In the genomic region with DNA sequence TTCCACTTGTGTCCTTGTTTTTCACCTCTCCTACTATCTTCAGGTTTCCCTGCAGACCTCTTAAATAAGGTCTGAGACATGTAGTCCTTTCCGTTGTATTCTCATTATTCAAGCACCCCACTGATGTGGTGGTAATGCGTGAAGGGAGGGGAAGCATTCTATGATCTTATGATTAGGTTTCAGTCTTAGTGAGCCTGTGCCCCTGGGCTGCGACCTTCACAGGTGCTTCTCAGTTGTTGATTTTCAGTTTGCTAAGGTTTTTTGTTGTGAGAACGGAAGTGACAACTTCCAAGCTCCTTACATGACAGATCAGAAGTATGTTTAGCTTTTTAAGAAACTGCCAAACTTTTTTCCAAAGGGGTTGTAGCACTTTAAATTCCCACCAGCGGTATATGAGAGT, we compare ENCODE assay signal across 9 cellular contexts. TPM values are rescaled to one million over a fixed set of nuclear protein-coding genes. Genes with fewer than 3 reads are reported as not detected.
DNase-seq lines count a peak whose midpoint lies in the region; ATAC-seq, FAIRE-seq and TF ChIP-seq lines count a peak whose summit lies in the region.
"Had no signal": no experiment of that assay in that cellular context is flagged by ENCODE, and none has a peak within 500 bp of the region (broad histone marks: within the 10 kb centered on the region; RNA-seq: fewer than 3 reads in every experiment).

No MANE protein-coding gene starts in this region.

- RAD21 ChIA-PET in GM12878 (lab: Charles Lee; ENCODE audit: unreplicated experiment) = interaction anchor here (1.2 to 2.0 kb wide), 4 partner anchors 22 to 351 kb away, joined by 3 to 6 read pairs (median 4); no protein-coding TSS in a partner anchor

- SMC1A ChIA-PET in GM12878 (lab: Charles Lee; ENCODE audit: uncharacterized antibody, unreplicated experiment) = interaction anchor here (0.6 to 1.9 kb wide), 7 partner anchors 13 to 510 kb away, joined by 3 to 8 read pairs (median 3); no protein-coding TSS in a partner anchor

- peaks cover 9% of the 10 kb centered on the region; the same call in 1 of the 2 replicates for H3K4me1 ChIP-seq in GM12878 (ENCODE audit: control insufficient read depth, insufficient read depth, low read length)

- peak overlapping the region; percentile 10; the same call in 1 of the 2 replicates for H3K4me2 ChIP-seq in GM12878 (ENCODE audit: control insufficient read depth, insufficient read depth)

- H3K4me3 ChIP-seq in GM12878 = no peak overlapping the region

- TF ChIP-seq EP300 in GM12878 (IDR thresholded peaks at IDR 0.05; ENCODE audit: borderline replicate concordance in 1 of 2, control insufficient read depth in 1 of 2, low read depth in 2 of 2, low read length in 2 of 2) = peak; percentile 22 to 27; a peak in 1 of 4 replicates

- H2AFZ ChIP-seq in GM12878 (ENCODE audit: control insufficient read depth, low read depth, low read length) = peak overlapping the region; percentile 28

- peak overlapping the region; percentile 69 for H3K27ac ChIP-seq in GM12878 (ENCODE audit: control insufficient read depth, insufficient read depth)

- POLR2A ChIA-PET in GM12878 (lab: Charles Lee) = interaction anchor here (1.4 kb wide), 1 partner anchor 44 kb away, joined by 4 read pairs; no protein-coding TSS in a partner anchor

- H3K9ac ChIP-seq in GM12878 (ENCODE audit: control insufficient read depth, insufficient read depth, low read length) = no peak overlapping the region; the same call in 1 of the 2 replicates

- H4K20me1 ChIP-seq in GM12878 (ENCODE audit: control insufficient read depth, insufficient read depth) = no peaks in the 10 kb centered on the region

- intact Hi-C loops in GM12878 (cut with micrococcal nuclease; ENCODE audit: unreplicated experiment) = no loop called here

- peak; percentile 16; the same call in 1 of the 2 replicates for TF ChIP-seq RAD21 in GM12878 (IDR thresholded peaks at IDR 0.05; ENCODE audit: insufficient read depth, low read depth, low read length)

- BruUV-seq in GM12878 (replicated peaks; lab: Mats Ljungman, UMichigan) = no TSS peak

- in situ Hi-C loops in GM12878 (cut with MboI) = no loop called here

- H3K79me2 ChIP-seq in GM12878 (ENCODE audit: control insufficient read depth, insufficient read depth, low read length) = no peaks in the 10 kb centered on the region

- H3K9me3 ChIP-seq in GM12878 (replicated peaks; ENCODE audit: control insufficient read depth, insufficient read depth, low read length) = no peaks in the 10 kb centered on the region; the same call in 2 of the 3 replicates

- H3K27me3 ChIP-seq in GM12878 (replicated peaks in 1 of 2; ENCODE audit: control insufficient read depth in 2 of 2, insufficient read depth in 2 of 2, low read length in 1 of 2) = no peaks in the 10 kb centered on the region

- H3K36me3 ChIP-seq in GM12878 (ENCODE audit: control insufficient read depth in 2 of 2, insufficient read depth in 2 of 2, low read length in 1 of 2) = no peaks in the 10 kb centered on the region; a peak in 2 of 4 replicates

- CTCF ChIA-PET in GM12878 (lab: Yijun Ruan, JAX) = interaction anchor here (1.3 to 1.6 kb wide), 2 partner anchors 72 to 353 kb away, joined by 3 to 5 read pairs; no protein-coding TSS in a partner anchor

- ATAC-seq in GM18858 (IDR thresholded peaks at IDR 0.05; ENCODE audit: unreplicated experiment) (peak; percentile 96), GM21528 (IDR thresholded peaks at IDR 0.05; ENCODE audit: low FRiP score, unreplicated experiment) (peak; percentile 89), HG03520 (IDR thresholded peaks at IDR 0.05; ENCODE audit: unreplicated experiment) (peak; percentile 86), GM12878 (peak; percentile 76)

- peak; percentile 56 for DNase-seq in GM12878 (ENCODE audit: low read depth, low spot score)
- DNase-seq in NCI-H446 (lab: John Stamatoyannopoulos, UW) = no peak
- no peak for DNase-seq in ureter (ENCODE audit: low spot score)
- DNase-seq in NCI-H2081 treated with DMSO at 0.1 percent for 48 hours (lab: John Stamatoyannopoulos, UW) = no peak
- no peak for DNase-seq in DMS79 (lab: John Stamatoyannopoulos, UW)
- DNase-seq: NCI-H524 treated with DMSO at 0.1 percent for 48 hours had no signal

- WGBS in GM12878 (ENCODE audit: insufficient coverage, insufficient replicate concordance, low lambda C conversion rate, missing lambda C conversion rate) = 33% methylated on average over 5 of the region's 5 CpGs

- no peak for FAIRE-seq in GM12878 (lab: Jason Lieb, UNC)

- TF ChIP-seq POLR2A in GM12878 (IDR thresholded peaks at IDR 0.05; ENCODE audit: low read depth, low read length) = no peak

- no peak for TF ChIP-seq CTCF in GM12878 (IDR thresholded peaks at IDR 0.05 in 2 of 3, conservative IDR thresholded peaks at IDR 0.05 in 1 of 3; ENCODE audit: control insufficient read depth in 2 of 3, extremely low read depth in 1 of 3, insufficient read depth in 1 of 3, low read depth in 3 of 3, low read length in 3 of 3)

TF ChIP-seq in GM12878, 131 proteins besides CTCF, POLR2A, EP300 and RAD21 (continues in another document):
- TF ChIP-seq E4F1 (IDR thresholded peaks at IDR 0.05; ENCODE audit: borderline replicate concordance, partially characterized antibody) (no peak), DPF2 (IDR thresholded peaks at IDR 0.05) (0 out of 2 replicates have a peak, but pooled peaks have one; percentile 36), ATF2 (IDR thresholded peaks at IDR 0.05; ENCODE audit: low read length) (no peak), SUPT20H (IDR thresholded peaks at IDR 0.05; ENCODE audit: borderline replicate concordance, control insufficient read depth, low read depth, low read length) (no peak), IKZF1 (conservative IDR thresholded peaks at IDR 0.05) (0 out of 2 replicates have a peak, but pooled peaks have one; percentile 35), BMI1 (IDR thresholded peaks at IDR 0.05; ENCODE audit: borderline replicate concordance) (no peak), EGR1 (IDR thresholded peaks at IDR 0.05; ENCODE audit: borderline replicate concordance in 1 of 2, low read depth in 2 of 2, low read length in 2 of 2) (no peak), WRNIP1 (IDR thresholded peaks at IDR 0.05; ENCODE audit: borderline replicate concordance, low read depth, low read length) (no peak), SMAD1 (IDR thresholded peaks at IDR 0.05; ENCODE audit: low read depth, partially characterized antibody) (no peak)
- TF ChIP-seq, protein P1, sequence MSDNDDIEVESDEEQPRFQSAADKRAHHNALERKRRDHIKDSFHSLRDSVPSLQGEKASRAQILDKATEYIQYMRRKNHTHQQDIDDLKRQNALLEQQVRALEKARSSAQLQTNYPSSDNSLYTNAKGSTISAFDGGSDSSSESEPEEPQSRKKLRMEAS (IDR thresholded peaks at IDR 0.05; ENCODE audit: low read depth, low read length) = no peak

RNA-seq across cellular contexts. Expression of gene VPS54, which starts 41.3 kb away (rescaled TPM):
- 33.2 and 34.1 TPM in 2 replicates for total RNA-seq in GM12878 (2013; cell fraction: nucleolus; rRNA removed)
- 11.7 and 14.8 TPM in 2 replicates for total RNA-seq in GM12878 (2014; rRNA removed)
- total RNA-seq in GM12878 (2014; rRNA removed; fragmentation: Illumina TruSeq; extraction: Trizol) = 15.3 and 15.9 TPM in 2 replicates
- 9.5 and 9.7 TPM in 2 replicates for total RNA-seq in GM12878 (2021)
- polyA plus RNA-seq in GM12878 (2011; ENCODE audit: low read depth) = 4.0 TPM
- polyA plus RNA-seq in GM12878 (2011; rRNA removed) = 16.2 and 25.4 TPM in 2 replicates
- polyA plus RNA-seq in GM12878 (2011; cell fraction: cytosol; rRNA removed) = 4.7 and 5.6 TPM in 2 replicates
- 9.1 and 11.8 TPM in 2 replicates for polyA plus RNA-seq in GM12878 (2011; cell fraction: nucleus; rRNA removed)
- 7.7 and 9.7 TPM in 2 replicates for polyA plus RNA-seq in GM12878 (2012)
- 12.7 and 17.6 TPM in 2 replicates for polyA plus RNA-seq in GM12878 (2014; fragmentation: Illumina TruSeq; extraction: Trizol)
- polyA plus RNA-seq in GM12878 (2014; fragmentation: Nextera tagmentation; extraction: Ambion mirVana) = 1 to 10 TPM; 3.3 to 7.0 TPM
- 7.2 and 9.1 TPM in 2 replicates for polyA plus RNA-seq in GM12878 (2014; rRNA removed)
- polyA plus RNA-seq in GM12878 (2016; fragmentation: Nextera tagmentation; extraction: Ambion mirVana) = 1 to 10 TPM; 1.6 to 6.4 TPM
- polyA minus RNA-seq in GM12878 (2011; rRNA and poly(A)+ RNA removed) = 13.4 and 19.7 TPM in 2 replicates
- polyA minus RNA-seq in GM12878 (2011; cell fraction: cytosol; rRNA and poly(A)+ RNA removed) = 5.3 and 7.1 TPM in 2 replicates
- polyA minus RNA-seq in GM12878 (2011; cell fraction: nucleus; rRNA and poly(A)+ RNA removed) = 9.6 and 13.0 TPM in 2 replicates
- 27.5 TPM for total RNA-seq in ureter
